In genomic region chr1:178684111-178684510, GRCh38 we compare ENCODE assay signal across 18 cellular contexts. TPM values are rescaled to one million over a fixed set of nuclear protein-coding genes. Genes with fewer than 3 reads are reported as not detected.
DNase-seq lines count a peak whose midpoint lies in the region; ATAC-seq and TF ChIP-seq lines count a peak whose summit lies in the region.
"Had no signal": no experiment of that assay in that cellular context is flagged by ENCODE, and none has a peak within 500 bp of the region (broad histone marks: within the 10 kb centered on the region; RNA-seq: fewer than 3 reads in every experiment).

No MANE protein-coding gene starts in this region.

- H2BK5ac ChIP-seq in trophoblast cell (ENCODE audit: low read depth, low read length, poor library complexity) = no peak overlapping the region

- peaks cover 79% of the 10 kb centered on the region for H3K4me1 ChIP-seq in Karpas-422 (ENCODE audit: low read length)
- H3K4me1 ChIP-seq in trophoblast cell (ENCODE audit: control insufficient read depth in 1 of 2, insufficient read depth in 2 of 2, low read length in 2 of 2) = peaks cover 0 to 2% of the 10 kb centered on the region in 2 experiments
- no peaks in the 10 kb centered on the region for H3K4me1 ChIP-seq in ascending aorta
- H3K4me1 ChIP-seq: suprapubic skin had no signal

- H3K27me3 ChIP-seq in Karpas-422 (ENCODE audit: low read length) (no peaks in the 10 kb centered on the region), trophoblast cell (ENCODE audit: insufficient read depth, low read length) (no peaks in the 10 kb centered on the region), ascending aorta (no peaks in the 10 kb centered on the region)
- H3K27me3 ChIP-seq: suprapubic skin had no signal

- H3K27me3 Mint-ChIP-seq in chondrocyte (ENCODE audit: low read depth) = no peaks in the 10 kb centered on the region
- H3K27me3 Mint-ChIP-seq: activated naive CD4-positive, alpha-beta T cell treated with anti-CD3 and anti-CD28 coated beads, Interleukin-2, amount 50 U/mL, for 24 hours had no signal

- intact Hi-C loops in ascending aorta (cut with DNase I) = no loop called here

- H4K12ac ChIP-seq in trophoblast cell (ENCODE audit: low read depth, low read length) = no peak overlapping the region

- no CpG with 5 or more reads among the region's 5 CpGs for WGBS in trophoblast cell (ENCODE audit: extremely low coverage, insufficient coverage, insufficient read length)

- no peak overlapping the region for H4K91ac ChIP-seq in trophoblast cell (ENCODE audit: low read depth, low read length)

- no peak overlapping the region for H2AK5ac ChIP-seq in trophoblast cell (ENCODE audit: low read length)

- no peak overlapping the region for H3K4ac ChIP-seq in trophoblast cell (ENCODE audit: low read depth, low read length)

- H3K9me3 ChIP-seq in Karpas-422 (ENCODE audit: low read length) (no peaks in the 10 kb centered on the region), trophoblast cell (ENCODE audit: insufficient read depth, low read depth, low read length) (no peaks in the 10 kb centered on the region), ascending aorta (no peaks in the 10 kb centered on the region)
- H3K9me3 ChIP-seq: suprapubic skin had no signal

- H3K4me2 ChIP-seq in Karpas-422 (ENCODE audit: low read depth, low read length, poor library complexity, severe bottlenecking) = no peak overlapping the region
- no peak overlapping the region for H3K4me2 ChIP-seq in trophoblast cell (ENCODE audit: low read length)

- TF ChIP-seq CTCF in chondrocyte (IDR thresholded peaks at IDR 0.05) = no peak
- TF ChIP-seq CTCF in ascending aorta (IDR thresholded peaks at IDR 0.05) = no peak

- no peaks in the 10 kb centered on the region for H3K9me3 Mint-ChIP-seq in chondrocyte (ENCODE audit: low read depth)
- H3K9me3 Mint-ChIP-seq: activated naive CD4-positive, alpha-beta T cell treated with anti-CD3 and anti-CD28 coated beads, Interleukin-2, amount 50 U/mL, for 24 hours; T-cell had no signal

- H4K8ac ChIP-seq in trophoblast cell (ENCODE audit: low read depth, low read length) = no peak overlapping the region

- H2AFZ ChIP-seq in Karpas-422 (ENCODE audit: low read length) = no peak overlapping the region
- no peak overlapping the region for H2AFZ ChIP-seq in trophoblast cell (ENCODE audit: insufficient read depth, low read length, poor library complexity)

- no peak overlapping the region for H3K18ac ChIP-seq in trophoblast cell (ENCODE audit: low read length)

- no peaks in the 10 kb centered on the region for H3K79me1 ChIP-seq in trophoblast cell (ENCODE audit: low read length)

- H3K27ac Mint-ChIP-seq in chondrocyte (ENCODE audit: unreplicated experiment) = peak overlapping the region; percentile 52
- H3K27ac Mint-ChIP-seq: activated naive CD4-positive, alpha-beta T cell treated with anti-CD3 and anti-CD28 coated beads, Interleukin-2, amount 50 U/mL, for 24 hours; T-cell had no signal

- ATAC-seq in GM18909 (IDR thresholded peaks at IDR 0.05; ENCODE audit: poor library complexity, unreplicated experiment) (peak; percentile 19), HG03097 (IDR thresholded peaks at IDR 0.05; ENCODE audit: low FRiP score, unreplicated experiment) (no peak), GM19395 (IDR thresholded peaks at IDR 0.05; ENCODE audit: unreplicated experiment) (no peak)
- ATAC-seq: T-cell had no signal

- no peaks in the 10 kb centered on the region for H3K36me3 Mint-ChIP-seq in chondrocyte (ENCODE audit: low read depth)
- H3K36me3 Mint-ChIP-seq: activated naive CD4-positive, alpha-beta T cell treated with anti-CD3 and anti-CD28 coated beads, Interleukin-2, amount 50 U/mL, for 24 hours; T-cell had no signal

- H2BK12ac ChIP-seq in trophoblast cell (ENCODE audit: low read length) = no peak overlapping the region

- H3K79me2 ChIP-seq in Karpas-422 (ENCODE audit: low read length) = peaks cover 93% of the 10 kb centered on the region
- H3K79me2 ChIP-seq in trophoblast cell (ENCODE audit: control insufficient read depth, insufficient read depth, low read length, poor library complexity) = no peaks in the 10 kb centered on the region

- peak overlapping the region; percentile 68 for H3K27ac ChIP-seq in Karpas-422 (ENCODE audit: low read length)
- no peak overlapping the region for H3K27ac ChIP-seq in trophoblast cell (ENCODE audit: low read depth, low read length)
- no peak overlapping the region for H3K27ac ChIP-seq in ascending aorta
- H3K27ac ChIP-seq: suprapubic skin had no signal

- H3K23ac ChIP-seq in trophoblast cell (ENCODE audit: low read length) = no peak overlapping the region

- H3K9me2 ChIP-seq in Karpas-422 (replicated peaks; ENCODE audit: insufficient read depth, low read length) = no peaks in the 10 kb centered on the region

- no peak overlapping the region for H3K14ac ChIP-seq in trophoblast cell (ENCODE audit: low read length)

- peaks cover 59% of the 10 kb centered on the region; the same call in 1 of the 2 replicates for H3K36me3 ChIP-seq in Karpas-422 (ENCODE audit: insufficient read depth, low read length)
- no peaks in the 10 kb centered on the region for H3K36me3 ChIP-seq in trophoblast cell (ENCODE audit: control insufficient read depth in 1 of 2, insufficient read depth in 2 of 2, low read length in 2 of 2)
- H3K36me3 ChIP-seq in ascending aorta = no peaks in the 10 kb centered on the region
- H3K36me3 ChIP-seq: suprapubic skin had no signal

- no peak overlapping the region for H2BK120ac ChIP-seq in trophoblast cell (ENCODE audit: insufficient read depth, low read length, poor library complexity)

- H4K20me1 ChIP-seq in Karpas-422 (ENCODE audit: insufficient read depth, low read depth, low read length) = no peaks in the 10 kb centered on the region

- peaks cover 18% of the 10 kb centered on the region for H3K4me1 Mint-ChIP-seq in chondrocyte (ENCODE audit: low read depth)
- H3K4me1 Mint-ChIP-seq: activated naive CD4-positive, alpha-beta T cell treated with anti-CD3 and anti-CD28 coated beads, Interleukin-2, amount 50 U/mL, for 24 hours; T-cell had no signal

- H3K4me3 Mint-ChIP-seq in chondrocyte (ENCODE audit: unreplicated experiment) = no peak overlapping the region
- H3K4me3 Mint-ChIP-seq: activated naive CD4-positive, alpha-beta T cell treated with anti-CD3 and anti-CD28 coated beads, Interleukin-2, amount 50 U/mL, for 24 hours; T-cell had no signal

- H3K4me3 ChIP-seq in Karpas-422 (ENCODE audit: low read length) (no peak overlapping the region), trophoblast cell (ENCODE audit: low read depth, low read length) (no peak overlapping the region), ascending aorta (no peak overlapping the region)
- H3K4me3 ChIP-seq: suprapubic skin had no signal

- DNase-seq in Karpas-422 = no peak
- no peak for DNase-seq in chondrocyte (ENCODE audit: low spot score)
- DNase-seq in trophoblast cell = peak; percentile 50 to 78
- no peak for DNase-seq in COR-L47 (lab: John Stamatoyannopoulos, UW)
- no peak for DNase-seq in ascending aorta (ENCODE audit: low spot score in 2 of 2)
- DNase-seq: activated CD4-positive, CD25-positive, alpha-beta regulatory T cell; activated CD8-positive, alpha-beta memory T cell treated with anti-CD3 and anti-CD28 coated beads, Interleukin-2, amount 50 U/mL, for 48 hours; DND-41; islet precursor cell; KBM-7; NCI-H146; NCI-H510A treated with DMSO at 0.1 percent for 48 hours; T-cell had no signal

- no peak overlapping the region for H3K9ac ChIP-seq in Karpas-422 (ENCODE audit: low read length)
- H3K9ac ChIP-seq in trophoblast cell (ENCODE audit: low read length) = no peak overlapping the region

RNA-seq across cellular contexts. Expression of gene RALGPS2, which starts 40.9 kb away (rescaled TPM):
- total RNA-seq in Karpas-422 (2014; rRNA removed; shearing (Covaris generic); ENCODE audit: low replicate concordance) = 151 and 238 TPM in 2 replicates
- total RNA-seq in chondrocyte (7.2 to 11.5 TPM (median 10.0 TPM) in 3 replicates), ascending aorta (2.2 TPM)
- 12.0 and 13.5 TPM in 2 replicates for polyA plus RNA-seq in trophoblast cell (2013)

Comparison
In these comparisons a context has a peak if more than half of its experiments do, and no peak if none do; other contexts are left out.
1. DNase-seq: peak in trophoblast cell (2 of 2); none in Karpas-422 (single experiment), chondrocyte (single experiment), COR-L47 (single experiment) and ascending aorta (0 of 2).
2. RNA of gene RALGPS2, which starts 40.9 kb away (total RNA-seq): 151 to 238 TPM in Karpas-422; 7.2 to 11.5 TPM in chondrocyte and 2.2 TPM in ascending aorta (single experiment); every median in the first group is over 10 times any median in the second.